ENCODE assay signal across 1 cellular context in the genomic region with DNA sequence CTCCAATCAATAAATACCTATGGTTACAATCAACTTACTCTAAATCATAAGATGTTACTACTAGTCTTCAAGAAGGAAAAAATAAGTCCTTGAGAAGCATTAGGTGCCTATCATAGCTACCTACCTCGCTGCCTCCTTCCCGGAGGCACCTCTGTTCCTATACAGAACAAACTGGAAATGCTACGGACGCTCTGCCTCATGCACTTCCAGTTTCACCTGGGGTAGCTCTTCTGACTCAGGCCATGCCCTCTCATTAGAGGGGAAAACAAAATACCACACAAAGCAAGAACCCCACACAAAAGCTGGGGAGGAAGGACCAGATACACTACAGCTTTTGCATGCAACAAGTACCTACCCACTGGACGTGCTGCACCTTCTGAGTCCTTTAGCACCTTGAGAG.
A peak's percentile ranks its signal among the peaks of the same experiment; 100 is the strongest.
TF ChIP-seq lines count a peak whose summit lies in the region.

No MANE protein-coding gene starts in this region.

TF ChIP-seq in K562, 482 proteins besides CTCF, POLR2A, EP300 and RAD21:
- TF ChIP-seq FOXP1 (CRISPR knock-in tag; IDR thresholded peaks at IDR 0.05) (no peak), CHD2 (IDR thresholded peaks at IDR 0.05; ENCODE audit: low read depth, low read length) (no peak), BHLHE40 (IDR thresholded peaks at IDR 0.05; ENCODE audit: low read length) (no peak), POLR2AphosphoS2 (IDR thresholded peaks at IDR 0.05; ENCODE audit: low read length) (0 out of 2 replicates have a peak, but pooled peaks have one; percentile 51), ZNF79 (CRISPR knock-in tag; IDR thresholded peaks at IDR 0.05; ENCODE audit: low read depth) (no peak)
- TF ChIP-seq, protein P1, sequence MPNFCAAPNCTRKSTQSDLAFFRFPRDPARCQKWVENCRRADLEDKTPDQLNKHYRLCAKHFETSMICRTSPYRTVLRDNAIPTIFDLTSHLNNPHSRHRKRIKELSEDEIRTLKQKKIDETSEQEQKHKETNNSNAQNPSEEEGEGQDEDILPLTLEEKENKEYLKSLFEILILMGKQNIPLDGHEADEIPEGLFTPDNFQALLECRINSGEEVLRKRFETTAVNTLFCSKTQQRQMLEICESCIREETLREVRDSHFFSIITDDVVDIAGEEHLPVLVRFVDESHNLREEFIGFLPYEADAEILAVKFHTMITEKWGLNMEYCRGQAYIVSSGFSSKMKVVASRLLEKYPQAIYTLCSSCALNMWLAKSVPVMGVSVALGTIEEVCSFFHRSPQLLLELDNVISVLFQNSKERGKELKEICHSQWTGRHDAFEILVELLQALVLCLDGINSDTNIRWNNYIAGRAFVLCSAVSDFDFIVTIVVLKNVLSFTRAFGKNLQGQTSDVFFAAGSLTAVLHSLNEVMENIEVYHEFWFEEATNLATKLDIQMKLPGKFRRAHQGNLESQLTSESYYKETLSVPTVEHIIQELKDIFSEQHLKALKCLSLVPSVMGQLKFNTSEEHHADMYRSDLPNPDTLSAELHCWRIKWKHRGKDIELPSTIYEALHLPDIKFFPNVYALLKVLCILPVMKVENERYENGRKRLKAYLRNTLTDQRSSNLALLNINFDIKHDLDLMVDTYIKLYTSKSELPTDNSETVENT (CRISPR knock-in tag; IDR thresholded peaks at IDR 0.05): no peak
- TF ChIP-seq, protein P2, sequence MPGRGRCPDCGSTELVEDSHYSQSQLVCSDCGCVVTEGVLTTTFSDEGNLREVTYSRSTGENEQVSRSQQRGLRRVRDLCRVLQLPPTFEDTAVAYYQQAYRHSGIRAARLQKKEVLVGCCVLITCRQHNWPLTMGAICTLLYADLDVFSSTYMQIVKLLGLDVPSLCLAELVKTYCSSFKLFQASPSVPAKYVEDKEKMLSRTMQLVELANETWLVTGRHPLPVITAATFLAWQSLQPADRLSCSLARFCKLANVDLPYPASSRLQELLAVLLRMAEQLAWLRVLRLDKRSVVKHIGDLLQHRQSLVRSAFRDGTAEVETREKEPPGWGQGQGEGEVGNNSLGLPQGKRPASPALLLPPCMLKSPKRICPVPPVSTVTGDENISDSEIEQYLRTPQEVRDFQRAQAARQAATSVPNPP (IDR thresholded peaks at IDR 0.05; ENCODE audit: borderline replicate concordance, insufficient read depth, insufficient read length): no peak
TF ChIP-seq in K562: peak in this region for 1.
